10 cellular contexts compared by ENCODE assay signal in genomic region chr1:159122005-159122621, GRCh38. TPM values are rescaled to one million over a fixed set of nuclear protein-coding genes. Genes with fewer than 3 reads are reported as not detected.
DNase-seq lines count a peak whose midpoint lies in the region; ATAC-seq and TF ChIP-seq lines count a peak whose summit lies in the region.
"Had no signal": no experiment of that assay in that cellular context is flagged by ENCODE, and none has a peak within 500 bp of the region (broad histone marks: within the 10 kb centered on the region; RNA-seq: fewer than 3 reads in every experiment).

No MANE protein-coding gene starts in this region.

- peak; percentile 86 for ATAC-seq in GM18870 (IDR thresholded peaks at IDR 0.05; ENCODE audit: unreplicated experiment)
- peak; percentile 32 for ATAC-seq in omental fat pad (ENCODE audit: low FRiP score)
- ATAC-seq in naive thymus-derived CD4-positive, alpha-beta T cell, result no peak
- ATAC-seq: left ventricle myocardium superior had no signal

- CTCF ChIA-PET in naive thymus-derived CD4-positive, alpha-beta T cell (lab: Charles Lee), result interaction anchor here (1.6 kb wide), 1 partner anchor 12 kb away, joined by 3 read pairs; no protein-coding TSS in a partner anchor

- no peak for TF ChIP-seq CTCF in HFFc6 (IDR thresholded peaks at IDR 0.05)
- TF ChIP-seq CTCF in omental fat pad (IDR thresholded peaks at IDR 0.05), result no peak
- no peak for TF ChIP-seq CTCF in endodermal cell (conservative IDR thresholded peaks at IDR 0.05)

- H3K27ac Mint-ChIP-seq in HFFc6 (no peak overlapping the region), endodermal cell (no peak overlapping the region)
- no peak overlapping the region for H3K27ac Mint-ChIP-seq in naive thymus-derived CD4-positive, alpha-beta T cell

- no peaks in the 10 kb centered on the region for H3K27me3 ChIP-seq in naive thymus-derived CD4-positive, alpha-beta T cell (ENCODE audit: control insufficient read depth in 2 of 2, insufficient read depth in 2 of 2, low read length in 2 of 2)
- H3K27me3 ChIP-seq in endodermal cell (ENCODE audit: control insufficient read depth, insufficient read depth, low read length, poor library complexity, severe bottlenecking), result no peaks in the 10 kb centered on the region

- H3K9me3 Mint-ChIP-seq in HFFc6 (no peaks in the 10 kb centered on the region), endodermal cell (no peaks in the 10 kb centered on the region)
- H3K9me3 Mint-ChIP-seq in naive thymus-derived CD4-positive, alpha-beta T cell, result no peaks in the 10 kb centered on the region

- no peak overlapping the region for H3K27ac ChIP-seq in naive thymus-derived CD4-positive, alpha-beta T cell (ENCODE audit: low read depth, low read length)
- no peak overlapping the region for H3K27ac ChIP-seq in endodermal cell (ENCODE audit: low read depth, low read length)

- H3K4me1 ChIP-seq in naive thymus-derived CD4-positive, alpha-beta T cell (ENCODE audit: control insufficient read depth in 2 of 2, insufficient read depth in 2 of 2, low read length in 2 of 2), result no peaks in the 10 kb centered on the region
- no peaks in the 10 kb centered on the region for H3K4me1 ChIP-seq in endodermal cell (ENCODE audit: control insufficient read depth, insufficient read depth, low read length)

- POLR2A ChIA-PET in naive thymus-derived CD4-positive, alpha-beta T cell (lab: Charles Lee), result no interaction called here

- H3K4me1 Mint-ChIP-seq in HFFc6 (ENCODE audit: low read depth) (peaks cover 11% of the 10 kb centered on the region), endodermal cell (no peaks in the 10 kb centered on the region)
- no peaks in the 10 kb centered on the region for H3K4me1 Mint-ChIP-seq in naive thymus-derived CD4-positive, alpha-beta T cell

- no peak overlapping the region for H3K9ac ChIP-seq in endodermal cell (ENCODE audit: extremely low read depth, low read length, poor library complexity, severe bottlenecking)

- H3K36me3 ChIP-seq in naive thymus-derived CD4-positive, alpha-beta T cell (ENCODE audit: control insufficient read depth in 2 of 3, insufficient read depth in 3 of 3, low read length in 3 of 3), result no peaks in the 10 kb centered on the region
- no peaks in the 10 kb centered on the region for H3K36me3 ChIP-seq in endodermal cell (ENCODE audit: control insufficient read depth, insufficient read depth, low read length)

- H3K27me3 Mint-ChIP-seq in HFFc6 (ENCODE audit: insufficient read depth), result peaks cover 23% of the 10 kb centered on the region
- H3K27me3 Mint-ChIP-seq in naive thymus-derived CD4-positive, alpha-beta T cell, result peaks cover 6 to 30% (median 24%) of the 10 kb centered on the region in 5 donors
- no peaks in the 10 kb centered on the region for H3K27me3 Mint-ChIP-seq in endodermal cell (ENCODE audit: insufficient read depth)

- DNase-seq in HFFc6 (peak; percentile 73), M059J (ENCODE audit: low read depth) (peak; percentile 71), omental fat pad (ENCODE audit: low spot score) (no peak), endodermal cell (no peak)
- DNase-seq in naive thymus-derived CD4-positive, alpha-beta T cell, result no peak
- DNase-seq in activated effector memory CD4-positive, alpha-beta T cell treated with Interleukin-2 at 50 U/mL for 16 hours, result no peak
- DNase-seq: amniotic stem cell, left ventricle myocardium superior, SHP77 had no signal

- 80 to 84% methylated on average over 2 of the region's 2 CpGs for WGBS in endodermal cell (ENCODE audit: insufficient coverage in 1 of 2, insufficient read length in 1 of 2), 2 experiments

- H3K9me3 ChIP-seq in naive thymus-derived CD4-positive, alpha-beta T cell (ENCODE audit: control insufficient read depth in 2 of 3, low read length in 3 of 3), result no peaks in the 10 kb centered on the region
- no peaks in the 10 kb centered on the region for H3K9me3 ChIP-seq in endodermal cell (ENCODE audit: control insufficient read depth, low read length)

- intact Hi-C loops in naive thymus-derived CD4-positive, alpha-beta T cell (cut with micrococcal nuclease), result no loop called here

- H3K4me3 Mint-ChIP-seq in HFFc6 (no peak overlapping the region), endodermal cell (no peak overlapping the region)
- H3K4me3 Mint-ChIP-seq in naive thymus-derived CD4-positive, alpha-beta T cell, result no peak overlapping the region

- H3K36me3 Mint-ChIP-seq in HFFc6 (ENCODE audit: low read depth) (no peaks in the 10 kb centered on the region), endodermal cell (ENCODE audit: low read depth) (no peaks in the 10 kb centered on the region)
- no peaks in the 10 kb centered on the region for H3K36me3 Mint-ChIP-seq in naive thymus-derived CD4-positive, alpha-beta T cell

- no peak overlapping the region for H3K4me3 ChIP-seq in naive thymus-derived CD4-positive, alpha-beta T cell (ENCODE audit: low read length)
- no peak overlapping the region for H3K4me3 ChIP-seq in endodermal cell (ENCODE audit: low read length)

RNA-seq across cellular contexts. Expression of gene AIM2, which starts 45.5 kb away (rescaled TPM):
- under 1 TPM in 1 of 6 experiments, not detected in 5; 0.13 TPM for total RNA-seq in HFFc6 (2021; fragmentation: NEBNext Ultra II Directional; extraction: Animal tissue kit (Norgen Biotek cat#: 25700))
- total RNA-seq in M059J (2014; rRNA removed; shearing (Covaris generic)), result 1.7 TPM in 1 of 2 replicates, not detected in the other
- total RNA-seq in omental fat pad, result 1 to 10 TPM in 2 of 4 donors, under 1 TPM in 2; 0.46 to 5.2 (median 1.2) TPM
- total RNA-seq in naive thymus-derived CD4-positive, alpha-beta T cell, result 1 to 10 TPM in 2 of 5 experiments, under 1 TPM in 2, not detected in 1; 0.32 to 8.8 (median 2.1) TPM
- not detected for polyA plus RNA-seq in naive thymus-derived CD4-positive, alpha-beta T cell
- 1 to 10 TPM; 2.0 to 4.2 TPM for total RNA-seq in endodermal cell
- 2.9 TPM for polyA plus RNA-seq in endodermal cell (2013, experiment 1 of 2)
- polyA plus RNA-seq in endodermal cell (2013, experiment 2 of 2), result 2.8 TPM

RNA-seq across cellular contexts. Expression of gene CADM3, which starts 49.3 kb away (rescaled TPM):
- total RNA-seq in HFFc6 (2021; fragmentation: NEBNext Ultra II Directional; extraction: Animal tissue kit (Norgen Biotek cat#: 25700)), result under 1 TPM in 4 of 6 experiments, not detected in 2; 0.06 to 0.24 (median 0.17) TPM
- 0.47 and 0.54 TPM in 2 replicates for total RNA-seq in M059J (2014; rRNA removed; shearing (Covaris generic))
- 10 to 100 TPM in 3 of 4 donors, 1 to 10 TPM in 1; 3.9 to 34.4 (median 12.9) TPM for total RNA-seq in omental fat pad
- total RNA-seq in naive thymus-derived CD4-positive, alpha-beta T cell, result not detected
- polyA plus RNA-seq in naive thymus-derived CD4-positive, alpha-beta T cell, result not detected
- total RNA-seq in endodermal cell, result 1 to 10 TPM; 2.4 to 4.0 TPM
- polyA plus RNA-seq in endodermal cell (2013, experiment 1 of 2), result 19.1 TPM
- polyA plus RNA-seq in endodermal cell (2013, experiment 2 of 2), result 14.9 TPM

Comparison
In these comparisons a context has a peak if more than half of its experiments do, and no peak if none do; other contexts are left out.
1. DNase-seq: peak in HFFc6 (single experiment) and M059J (single experiment); none in omental fat pad (single experiment), naive thymus-derived CD4-positive, alpha-beta T cell (0 of 9), endodermal cell (single experiment) and activated effector memory CD4-positive, alpha-beta T cell treated with Interleukin-2 at 50 U/mL for 16 hours (single experiment).